ENCODE assay signal across 23 cellular contexts in genomic region chr9:9747787-9748186, GRCh38.
DNase-seq lines count a peak whose midpoint lies in the region; TF ChIP-seq lines count a peak whose summit lies in the region.
"Had no signal": no experiment of that assay in that cellular context is flagged by ENCODE, and none has a peak within 500 bp of the region (broad histone marks: within the 10 kb centered on the region; RNA-seq: fewer than 3 reads in every experiment).

No MANE protein-coding gene starts in this region.

- H3K9me3 Mint-ChIP-seq in Calu3 (ENCODE audit: low read depth, unreplicated experiment) (peaks cover 2% of the 10 kb centered on the region), osteocyte (ENCODE audit: unreplicated experiment) (no peaks in the 10 kb centered on the region)
- H3K9me3 Mint-ChIP-seq: T-helper 2 cell treated with Interferon-gamma antibody and Interleukin-4, amounts not matched to agents 5 μg/mL and 100 μg/mL, for 36 hours had no signal

- H3K4me3 ChIP-seq in epithelial cell of proximal tubule (ENCODE audit: low read depth, low read length) = no peak overlapping the region
- H3K4me3 ChIP-seq: esophagus muscularis mucosa, GM12878, GM23248, K562 had no signal

- H3K27ac Mint-ChIP-seq in Calu3 (ENCODE audit: unreplicated experiment) (peak overlapping the region; percentile 44), osteocyte (ENCODE audit: unreplicated experiment) (peak overlapping the region; percentile 35)
- H3K27ac Mint-ChIP-seq: CD4-positive, CD25-positive, alpha-beta regulatory T cell; T-helper 2 cell treated with Interferon-gamma antibody and Interleukin-4, amounts not matched to agents 5 μg/mL and 100 μg/mL, for 36 hours had no signal

- no TSS peak for BruUV-seq in Calu3 (replicated peaks; lab: Mats Ljungman, UMichigan)

- H3K4me1 Mint-ChIP-seq in Calu3 (ENCODE audit: low read depth, unreplicated experiment) (peaks cover 24% of the 10 kb centered on the region), osteocyte (ENCODE audit: unreplicated experiment) (peaks cover 74% of the 10 kb centered on the region)
- H3K4me1 Mint-ChIP-seq: CD4-positive, CD25-positive, alpha-beta regulatory T cell; central memory CD8-positive, alpha-beta T cell had no signal

- TF ChIP-seq CTCF in Calu3 (IDR thresholded peaks at IDR 0.05; ENCODE audit: unreplicated experiment) = no peak
- TF ChIP-seq CTCF in epithelial cell of proximal tubule (conservative IDR thresholded peaks at IDR 0.05; ENCODE audit: low read depth, low read length) = no peak
- no peak for TF ChIP-seq CTCF in osteocyte (IDR thresholded peaks at IDR 0.05)

- no peaks in the 10 kb centered on the region for H3K36me3 Mint-ChIP-seq in Calu3 (ENCODE audit: insufficient read depth, unreplicated experiment)
- H3K36me3 Mint-ChIP-seq in osteocyte (ENCODE audit: unreplicated experiment) = no peaks in the 10 kb centered on the region
- H3K36me3 Mint-ChIP-seq: CD4-positive, CD25-positive, alpha-beta regulatory T cell had no signal

- no peaks in the 10 kb centered on the region for H3K27me3 Mint-ChIP-seq in Calu3 (ENCODE audit: unreplicated experiment)
- no peaks in the 10 kb centered on the region for H3K27me3 Mint-ChIP-seq in osteocyte (ENCODE audit: unreplicated experiment)
- H3K27me3 Mint-ChIP-seq: CD4-positive, CD25-positive, alpha-beta regulatory T cell; central memory CD8-positive, alpha-beta T cell had no signal

- DNase-seq in Calu3 = no peak
- DNase-seq in RPMI8226 = peak; percentile 4
- peak; percentile 83 for DNase-seq in epithelial cell of proximal tubule (ENCODE audit: low read depth)
- no peak for DNase-seq in osteocyte (ENCODE audit: extremely low spot score, unreplicated experiment)
- DNase-seq in islet precursor cell = no peak
- no peak for DNase-seq in mucosa of gallbladder (ENCODE audit: low spot score)
- DNase-seq in GM19240 (ENCODE audit: insufficient read length, low spot score) = no peak
- DNase-seq in middle frontal gyrus (ENCODE audit: extremely low spot score, low spot score) = no peak
- DNase-seq: activated CD4-positive, alpha-beta T cell treated with anti-CD3 and anti-CD28 coated beads, Interleukin-2, amount 50 U/mL, for 48 hours; amniotic stem cell; CD4-positive, CD25-positive, alpha-beta regulatory T cell; effector CD4-positive, alpha-beta T cell; GM23248; head of caudate nucleus; NCI-H1930; NCI-H345; right cardiac atrium; SK-N-SH had no signal

- intact Hi-C loops in Calu3 (cut with micrococcal nuclease; ENCODE audit: unreplicated experiment) = no loop called here

- CTCF ChIA-PET in Calu3 (lab: Charles Lee) = interaction anchor here (0.6 to 0.9 kb wide), 2 partner anchors 30 to 195 kb away, joined by 3 to 4 read pairs; no protein-coding TSS in a partner anchor

- H3K4me3 Mint-ChIP-seq in Calu3 (ENCODE audit: low read depth, unreplicated experiment) = no peak overlapping the region
- H3K4me3 Mint-ChIP-seq in osteocyte (ENCODE audit: unreplicated experiment) = no peak overlapping the region
- H3K4me3 Mint-ChIP-seq: CD4-positive, CD25-positive, alpha-beta regulatory T cell; central memory CD8-positive, alpha-beta T cell; T-helper 2 cell treated with Interferon-gamma antibody and Interleukin-4, amounts not matched to agents 5 μg/mL and 100 μg/mL, for 36 hours had no signal

Comparison
In these comparisons a context has a peak if more than half of its experiments do, and no peak if none do; other contexts are left out.
1. DNase-seq: peak in RPMI8226 (single experiment) and epithelial cell of proximal tubule (single experiment); none in Calu3 (single experiment), osteocyte (single experiment), islet precursor cell (single experiment), mucosa of gallbladder (single experiment), GM19240 (single experiment) and middle frontal gyrus (single experiment).